Comparison of ENCODE assay signal across 8 cellular contexts in the genomic region with DNA sequence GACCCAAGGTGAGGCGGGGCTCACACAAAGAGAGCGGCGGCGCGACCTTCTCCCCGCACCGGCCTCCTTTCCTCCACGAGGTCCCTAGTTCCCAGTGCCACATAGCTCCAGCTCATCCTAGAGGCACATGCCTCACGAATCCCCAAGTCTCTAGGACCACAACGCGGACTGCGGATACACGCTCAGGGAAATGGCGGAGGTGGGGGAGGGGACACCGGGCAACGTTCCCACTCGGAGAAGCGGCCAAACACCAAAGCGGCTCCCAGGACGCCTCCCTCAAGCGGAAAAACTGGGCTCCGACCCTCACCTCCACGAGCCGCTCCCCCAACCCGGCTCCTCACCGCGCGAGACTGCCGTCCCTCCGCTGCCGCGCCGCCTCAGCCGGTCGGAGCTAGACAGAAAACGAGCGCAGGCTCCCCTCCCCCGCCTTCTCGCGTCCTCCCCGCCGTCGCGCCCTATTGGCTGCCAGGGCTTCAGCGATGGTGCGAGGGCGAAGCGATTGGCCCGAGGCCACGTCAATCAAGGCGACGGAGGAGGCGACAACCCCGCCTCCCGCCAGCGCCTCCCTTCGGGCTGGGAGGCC. TPM values are rescaled to one million over a fixed set of nuclear protein-coding genes. Genes with fewer than 3 reads are reported as not detected.
DNase-seq lines count a peak whose midpoint lies in the region; TF ChIP-seq lines count a peak whose summit lies in the region.

A gene (minus strand): TSS at position 404 of the 583 bp plus-strand sequence. CDS start 1,963 bp downstream, outside the sequence.

- TF ChIP-seq CTCF in nephron progenitor cell (IDR thresholded peaks at IDR 0.05): no peak

- peaks cover 53% of the 10 kb centered on the region for H3K4me1 Mint-ChIP-seq in nephron progenitor cell
- H3K4me1 Mint-ChIP-seq in stimulated activated naive CD8-positive, alpha-beta T cell treated with anti-CD3 and anti-CD28 coated beads, Interleukin-15, Interleukin-2, amounts not matched to agents 100 ng/mL and 50 ng/mL, for 24 hours (ENCODE audit: low read depth): peaks cover 53% of the 10 kb centered on the region

- peak within 1 kb of the TSS; percentile 100 for H3K27ac Mint-ChIP-seq in nephron progenitor cell
- H3K27ac Mint-ChIP-seq in stimulated activated naive CD8-positive, alpha-beta T cell treated with anti-CD3 and anti-CD28 coated beads, Interleukin-15, Interleukin-2, amounts not matched to agents 100 ng/mL and 50 ng/mL, for 24 hours: peak within 1 kb of the TSS; percentile 99

- peaks cover 2% of the 10 kb centered on the region for H3K27me3 Mint-ChIP-seq in nephron progenitor cell (ENCODE audit: low read depth, poor library complexity)
- H3K27me3 Mint-ChIP-seq in stimulated activated naive CD8-positive, alpha-beta T cell treated with anti-CD3 and anti-CD28 coated beads, Interleukin-15, Interleukin-2, amounts not matched to agents 100 ng/mL and 50 ng/mL, for 24 hours: no peaks in the 10 kb centered on the region

- H3K9me3 Mint-ChIP-seq in nephron progenitor cell: no peaks in the 10 kb centered on the region
- no peaks in the 10 kb centered on the region for H3K9me3 Mint-ChIP-seq in stimulated activated naive CD8-positive, alpha-beta T cell treated with anti-CD3 and anti-CD28 coated beads, Interleukin-15, Interleukin-2, amounts not matched to agents 100 ng/mL and 50 ng/mL, for 24 hours

- H3K4me3 Mint-ChIP-seq in nephron progenitor cell: peak within 1 kb of the TSS; percentile 98
- peak within 1 kb of the TSS; percentile 95 for H3K4me3 Mint-ChIP-seq in stimulated activated naive CD8-positive, alpha-beta T cell treated with anti-CD3 and anti-CD28 coated beads, Interleukin-15, Interleukin-2, amounts not matched to agents 100 ng/mL and 50 ng/mL, for 24 hours

- H3K36me3 ChIP-seq in HAP-1 (replicated peaks) (peaks cover 53% of the 10 kb centered on the region), MG63 (peaks cover 51% of the 10 kb centered on the region)

- peak within 1 kb of the TSS; percentile 98 for H3K4me3 ChIP-seq in HAP-1
- H3K4me3 ChIP-seq in MG63: peak within 1 kb of the TSS; percentile 98

- in situ Hi-C loops in G401 (cut with HindIII; ENCODE audit: low sequenced_read_pairs) (no loop called here), HAP-1 (cut with MboI; ENCODE audit: low sequenced_read_pairs) (loop anchor here (10.0 kb wide), 1 partner anchor 195 kb away; no protein-coding TSS in a partner anchor)

- H3K4me1 ChIP-seq in HAP-1: peaks cover 28% of the 10 kb centered on the region

- H3K27me3 ChIP-seq in HAP-1 (ENCODE audit: low read depth) (no peaks in the 10 kb centered on the region), MG63 (no peaks in the 10 kb centered on the region)

- no peaks in the 10 kb centered on the region for H3K9me3 ChIP-seq in HAP-1
- H3K9me3 ChIP-seq in MG63: no peaks in the 10 kb centered on the region

- H3K36me3 Mint-ChIP-seq in nephron progenitor cell (ENCODE audit: low read depth): peaks cover 51% of the 10 kb centered on the region
- H3K36me3 Mint-ChIP-seq in stimulated activated naive CD8-positive, alpha-beta T cell treated with anti-CD3 and anti-CD28 coated beads, Interleukin-15, Interleukin-2, amounts not matched to agents 100 ng/mL and 50 ng/mL, for 24 hours (ENCODE audit: low read depth): peaks cover 57% of the 10 kb centered on the region

- DNase-seq in G401 (ENCODE audit: low spot score): peak; percentile 97
- DNase-seq in HAP-1 (ENCODE audit: low spot score in 2 of 2): peak; percentile 90 to 99
- DNase-seq in MG63: peak; percentile 96
- DNase-seq in SHP77 (lab: John Stamatoyannopoulos, UW): peak; percentile 80 to 90
- DNase-seq in activated gamma-delta T cell (lab: John Stamatoyannopoulos, UW): peak; percentile 99
- peak; percentile 95 for DNase-seq in fibroblast of the conjunctiva (ENCODE audit: low read depth)
- peak; percentile 100 for DNase-seq in nephron progenitor cell

RNA-seq across cellular contexts. Expression of the gene that starts here (rescaled TPM):
- 1,038 and 1,243 TPM in 2 replicates for total RNA-seq in G401 (2014; rRNA removed; shearing (Covaris generic))
- 753 and 901 TPM in 2 replicates for total RNA-seq in MG63 (2014; rRNA removed; shearing (Covaris generic); ENCODE audit: low replicate concordance)

Comparison
In these comparisons a context has a peak if more than half of its experiments do, and no peak if none do; other contexts are left out.
1. Peak in every context shown above with its lines: DNase-seq and H3K4me3 ChIP-seq.